In the genomic region with DNA sequence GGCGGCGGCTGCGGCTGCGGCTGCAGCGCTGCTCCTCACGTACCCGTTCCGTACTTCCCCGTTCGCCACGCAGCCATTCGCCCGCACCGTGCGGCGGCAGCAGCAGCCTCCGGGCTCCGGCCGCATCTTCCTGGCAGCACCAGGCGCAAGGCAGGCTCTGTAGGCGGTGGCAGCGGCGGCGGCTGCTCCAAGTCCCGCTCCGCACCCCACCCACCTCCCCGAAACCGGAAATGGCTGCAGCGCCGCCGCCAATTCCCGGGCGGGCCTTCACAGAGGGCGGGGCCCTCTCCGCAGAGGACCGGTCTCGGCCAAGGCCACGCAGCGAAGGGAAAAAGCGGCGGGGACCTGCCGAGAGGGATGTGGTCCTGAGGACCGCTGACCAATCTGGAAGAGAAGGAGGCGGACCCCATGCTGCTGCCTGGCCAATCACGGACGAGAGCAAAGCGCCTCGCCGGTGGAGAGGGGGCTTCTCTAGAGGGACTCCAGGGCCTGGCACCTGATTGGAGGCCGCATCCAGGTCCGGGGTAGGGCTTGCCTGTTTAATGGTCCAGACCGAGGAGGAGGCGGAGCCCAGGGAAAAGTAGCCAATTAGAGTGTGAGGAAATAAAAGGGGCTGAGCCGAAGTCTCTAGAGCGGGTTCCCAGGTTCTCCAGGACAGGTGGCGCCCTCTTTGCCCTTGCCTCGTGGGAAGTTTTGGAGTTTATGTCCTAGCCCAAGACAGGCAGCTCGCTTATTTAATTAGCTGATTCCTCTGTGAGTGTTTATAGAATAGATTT, we compare ENCODE assay signal across 1 cellular context.
A peak's percentile ranks its signal among the peaks of the same experiment; 100 is the strongest.
TF ChIP-seq lines count a peak whose summit lies in the region.

Gene SPTLC2 (minus strand): TSS at position 184 of the 776 bp plus-strand sequence. CDS start 58 bp downstream, at position 126.

TF ChIP-seq in SK-N-SH, 30 proteins besides CTCF, POLR2A, EP300 and RAD21 (continued from another document):
- no peak for TF ChIP-seq REST (IDR thresholded peaks at IDR 0.05; ENCODE audit: low read depth, low read length)
- TF ChIP-seq USF1 (IDR thresholded peaks at IDR 0.05; ENCODE audit: borderline replicate concordance, low read depth) = peak; percentile 54; the same call in 1 of the 2 replicates
- TF ChIP-seq NFIC (IDR thresholded peaks at IDR 0.05; ENCODE audit: borderline replicate concordance) = no peak
- peak; percentile 70 for TF ChIP-seq TAF1 (IDR thresholded peaks at IDR 0.05; ENCODE audit: borderline replicate concordance, low read depth, low read length)
- no peak for TF ChIP-seq SMC3 (IDR thresholded peaks at IDR 0.05; ENCODE audit: low read depth, low read length)
- TF ChIP-seq YY1 (IDR thresholded peaks at IDR 0.05; ENCODE audit: low read depth) = 0 out of 2 replicates have a peak, but pooled peaks have one; percentile 27
- TF ChIP-seq, protein P1, sequence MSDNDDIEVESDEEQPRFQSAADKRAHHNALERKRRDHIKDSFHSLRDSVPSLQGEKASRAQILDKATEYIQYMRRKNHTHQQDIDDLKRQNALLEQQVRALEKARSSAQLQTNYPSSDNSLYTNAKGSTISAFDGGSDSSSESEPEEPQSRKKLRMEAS (IDR thresholded peaks at IDR 0.05; ENCODE audit: low read depth) = peak; percentile 70; the same call in 1 of the 2 replicates
- TF ChIP-seq RXRA (IDR thresholded peaks at IDR 0.05; ENCODE audit: borderline replicate concordance, low read depth) = no peak
- TF ChIP-seq MXI1 (IDR thresholded peaks at IDR 0.05; ENCODE audit: low read depth, low read length) = peak; percentile 83
- no peak for TF ChIP-seq FOXJ3 (CRISPR knock-in tag; IDR thresholded peaks at IDR 0.05)
- TF ChIP-seq EZH2phosphoT487 (IDR thresholded peaks at IDR 0.05; ENCODE audit: borderline replicate concordance, low read depth) = no peak
- no peak for TF ChIP-seq TCF12 (IDR thresholded peaks at IDR 0.05)
